Comparison of ENCODE assay signal across 1 cellular context in the genomic region with DNA sequence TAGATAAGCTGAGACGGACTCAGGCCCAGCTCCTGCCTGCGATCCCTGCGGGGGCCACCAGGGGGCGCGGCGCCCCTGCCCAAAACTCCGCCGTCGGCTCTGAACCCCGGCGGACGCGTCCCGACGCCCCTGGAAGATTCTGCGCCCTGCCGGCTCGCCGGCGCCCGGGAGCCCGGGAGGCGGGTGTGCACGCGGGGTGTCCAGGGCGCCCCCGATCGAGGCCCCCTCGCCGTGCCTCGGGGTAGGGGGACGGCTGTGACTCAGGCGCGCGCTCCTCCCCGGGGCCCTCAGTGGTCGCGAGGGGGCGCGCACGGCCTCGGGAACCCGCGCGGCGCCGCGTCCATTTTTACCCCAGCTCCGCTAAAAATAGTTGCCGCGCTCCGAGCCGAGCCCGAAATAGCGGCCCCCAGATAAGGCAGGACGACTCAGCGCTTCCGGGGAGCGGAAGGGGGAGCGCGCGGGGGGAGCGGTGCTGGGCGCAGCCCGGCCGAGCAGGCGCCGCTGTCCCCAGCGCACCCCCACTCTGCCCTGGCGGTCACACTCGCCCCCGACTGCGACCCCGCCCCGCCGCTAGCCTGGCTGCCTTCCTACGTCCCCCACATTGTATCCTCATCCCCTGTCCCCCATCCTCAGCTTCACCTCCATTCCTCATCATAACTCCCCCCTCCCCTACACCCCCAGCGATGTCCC.
A peak's percentile ranks its signal among the peaks of the same experiment; 100 is the strongest.
TF ChIP-seq lines count a peak whose summit lies in the region.

No MANE protein-coding gene starts in this region.

TF ChIP-seq in GM12878, 131 proteins besides CTCF, POLR2A, EP300 and RAD21 (continued from another document and continues in another):
- TF ChIP-seq, protein P1, sequence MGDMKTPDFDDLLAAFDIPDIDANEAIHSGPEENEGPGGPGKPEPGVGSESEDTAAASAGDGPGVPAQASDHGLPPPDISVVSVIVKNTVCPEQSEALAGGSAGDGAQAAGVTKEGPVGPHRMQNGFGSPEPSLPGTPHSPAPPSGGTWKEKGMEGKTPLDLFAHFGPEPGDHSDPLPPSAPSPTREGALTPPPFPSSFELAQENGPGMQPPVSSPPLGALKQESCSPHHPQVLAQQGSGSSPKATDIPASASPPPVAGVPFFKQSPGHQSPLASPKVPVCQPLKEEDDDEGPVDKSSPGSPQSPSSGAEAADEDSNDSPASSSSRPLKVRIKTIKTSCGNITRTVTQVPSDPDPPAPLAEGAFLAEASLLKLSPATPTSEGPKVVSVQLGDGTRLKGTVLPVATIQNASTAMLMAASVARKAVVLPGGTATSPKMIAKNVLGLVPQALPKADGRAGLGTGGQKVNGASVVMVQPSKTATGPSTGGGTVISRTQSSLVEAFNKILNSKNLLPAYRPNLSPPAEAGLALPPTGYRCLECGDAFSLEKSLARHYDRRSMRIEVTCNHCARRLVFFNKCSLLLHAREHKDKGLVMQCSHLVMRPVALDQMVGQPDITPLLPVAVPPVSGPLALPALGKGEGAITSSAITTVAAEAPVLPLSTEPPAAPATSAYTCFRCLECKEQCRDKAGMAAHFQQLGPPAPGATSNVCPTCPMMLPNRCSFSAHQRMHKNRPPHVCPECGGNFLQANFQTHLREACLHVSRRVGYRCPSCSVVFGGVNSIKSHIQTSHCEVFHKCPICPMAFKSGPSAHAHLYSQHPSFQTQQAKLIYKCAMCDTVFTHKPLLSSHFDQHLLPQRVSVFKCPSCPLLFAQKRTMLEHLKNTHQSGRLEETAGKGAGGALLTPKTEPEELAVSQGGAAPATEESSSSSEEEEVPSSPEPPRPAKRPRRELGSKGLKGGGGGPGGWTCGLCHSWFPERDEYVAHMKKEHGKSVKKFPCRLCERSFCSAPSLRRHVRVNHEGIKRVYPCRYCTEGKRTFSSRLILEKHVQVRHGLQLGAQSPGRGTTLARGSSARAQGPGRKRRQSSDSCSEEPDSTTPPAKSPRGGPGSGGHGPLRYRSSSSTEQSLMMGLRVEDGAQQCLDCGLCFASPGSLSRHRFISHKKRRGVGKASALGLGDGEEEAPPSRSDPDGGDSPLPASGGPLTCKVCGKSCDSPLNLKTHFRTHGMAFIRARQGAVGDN (IDR thresholded peaks at IDR 0.05): peak; percentile 78; the same call in 1 of the 2 replicates
- TF ChIP-seq RFX5 (IDR thresholded peaks at IDR 0.05; ENCODE audit: low read depth, low read length) (no peak), ATF7 (IDR thresholded peaks at IDR 0.05; ENCODE audit: low read depth) (no peak), REST (IDR thresholded peaks at IDR 0.05; ENCODE audit: low read depth, low read length) (no peak), NR2F1 (conservative IDR thresholded peaks at IDR 0.05) (peak; percentile 74), ZBTB33 (IDR thresholded peaks at IDR 0.05) (peak; percentile 56; the same call in 1 of the 2 replicates), CREB1 (IDR thresholded peaks at IDR 0.05; ENCODE audit: low read depth) (0 out of 2 replicates have a peak, but pooled peaks have one; percentile 42), SMARCA5 (IDR thresholded peaks at IDR 0.05) (peak; percentile 98), ZNF207 (IDR thresholded peaks at IDR 0.05; ENCODE audit: borderline replicate concordance) (peak; percentile 97), IRF5 (IDR thresholded peaks at IDR 0.05; ENCODE audit: borderline replicate concordance) (no peak), SREBF2 (IDR thresholded peaks at IDR 0.05; ENCODE audit: low read length) (no peak), SMAD1 (IDR thresholded peaks at IDR 0.05; ENCODE audit: low read depth, partially characterized antibody) (no peak), ZBED1 (IDR thresholded peaks at IDR 0.05; ENCODE audit: borderline replicate concordance) (no peak), BMI1 (IDR thresholded peaks at IDR 0.05; ENCODE audit: borderline replicate concordance) (no peak), ZBTB11 (CRISPR knock-in tag; IDR thresholded peaks at IDR 0.05) (no peak), POU2F2 (IDR thresholded peaks at IDR 0.05; ENCODE audit: borderline replicate concordance, low read depth, low read length) (peak; percentile 36; the same call in 1 of the 3 replicates), TAF1 (IDR thresholded peaks at IDR 0.05; ENCODE audit: borderline replicate concordance, low read depth, low read length) (no peak), JUND (IDR thresholded peaks at IDR 0.05; ENCODE audit: low read depth, low read length) (0 out of 2 replicates have a peak, but pooled peaks have one; percentile 7), SIN3A (IDR thresholded peaks at IDR 0.05; ENCODE audit: low read depth, low read length) (0 out of 2 replicates have a peak, but pooled peaks have one; percentile 32), PML (IDR thresholded peaks at IDR 0.05; ENCODE audit: low read length) (no peak), HDGF (IDR thresholded peaks at IDR 0.05) (no peak), GABPA (IDR thresholded peaks at IDR 0.05; ENCODE audit: low read depth) (peak; percentile 27; the same call in 1 of the 2 replicates), RELA (IDR thresholded peaks at IDR 0.05; ENCODE audit: borderline replicate concordance, partially characterized antibody) (peak; percentile 47), KDM1A (IDR thresholded peaks at IDR 0.05; ENCODE audit: borderline replicate concordance) (no peak), EED (IDR thresholded peaks at IDR 0.05; ENCODE audit: low read depth) (peak; percentile 21; the same call in 1 of the 2 replicates), HCFC1 (IDR thresholded peaks at IDR 0.05; ENCODE audit: low read length) (peak; percentile 11; the same call in 1 of the 2 replicates), KLF5 (IDR thresholded peaks at IDR 0.05; ENCODE audit: partially characterized antibody) (peak; percentile 89), ETV6 (conservative IDR thresholded peaks at IDR 0.05 in 1 of 2, IDR thresholded peaks at IDR 0.05 in 1 of 2; ENCODE audit: borderline replicate concordance in 1 of 2, low read depth in 1 of 2) (0 out of 4 replicates have a peak, but pooled peaks of 1 of the 2 experiments have one; percentile 16), SMAD5 (IDR thresholded peaks at IDR 0.05; ENCODE audit: low read depth) (no peak), PAX5 (IDR thresholded peaks at IDR 0.05; ENCODE audit: borderline replicate concordance, low read depth, low read length) (0 out of 2 replicates have a peak, but pooled peaks have one; percentile 49), SP1 (IDR thresholded peaks at IDR 0.05; ENCODE audit: low read depth, low read length) (no peak), SUZ12 (IDR thresholded peaks at IDR 0.05; ENCODE audit: unreplicated experiment) (no peak), DPF2 (IDR thresholded peaks at IDR 0.05) (peak; percentile 95), WRNIP1 (IDR thresholded peaks at IDR 0.05; ENCODE audit: borderline replicate concordance, low read depth, low read length) (no peak), SPI1 (IDR thresholded peaks at IDR 0.05; ENCODE audit: borderline replicate concordance, insufficient read depth, low read depth, low read length) (no peak), NR2C2 (IDR thresholded peaks at IDR 0.05; ENCODE audit: borderline replicate concordance, control insufficient read depth, insufficient read length, low read depth) (no peak), ZNF622 (IDR thresholded peaks at IDR 0.05) (no peak), RAD51 (IDR thresholded peaks at IDR 0.05) (no peak), YBX1 (IDR thresholded peaks at IDR 0.05) (no peak)
- TF ChIP-seq, protein P2, sequence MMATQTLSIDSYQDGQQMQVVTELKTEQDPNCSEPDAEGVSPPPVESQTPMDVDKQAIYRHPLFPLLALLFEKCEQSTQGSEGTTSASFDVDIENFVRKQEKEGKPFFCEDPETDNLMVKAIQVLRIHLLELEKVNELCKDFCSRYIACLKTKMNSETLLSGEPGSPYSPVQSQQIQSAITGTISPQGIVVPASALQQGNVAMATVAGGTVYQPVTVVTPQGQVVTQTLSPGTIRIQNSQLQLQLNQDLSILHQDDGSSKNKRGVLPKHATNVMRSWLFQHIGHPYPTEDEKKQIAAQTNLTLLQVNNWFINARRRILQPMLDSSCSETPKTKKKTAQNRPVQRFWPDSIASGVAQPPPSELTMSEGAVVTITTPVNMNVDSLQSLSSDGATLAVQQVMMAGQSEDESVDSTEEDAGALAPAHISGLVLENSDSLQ (IDR thresholded peaks at IDR 0.05): no peak
- TF ChIP-seq, protein P3, sequence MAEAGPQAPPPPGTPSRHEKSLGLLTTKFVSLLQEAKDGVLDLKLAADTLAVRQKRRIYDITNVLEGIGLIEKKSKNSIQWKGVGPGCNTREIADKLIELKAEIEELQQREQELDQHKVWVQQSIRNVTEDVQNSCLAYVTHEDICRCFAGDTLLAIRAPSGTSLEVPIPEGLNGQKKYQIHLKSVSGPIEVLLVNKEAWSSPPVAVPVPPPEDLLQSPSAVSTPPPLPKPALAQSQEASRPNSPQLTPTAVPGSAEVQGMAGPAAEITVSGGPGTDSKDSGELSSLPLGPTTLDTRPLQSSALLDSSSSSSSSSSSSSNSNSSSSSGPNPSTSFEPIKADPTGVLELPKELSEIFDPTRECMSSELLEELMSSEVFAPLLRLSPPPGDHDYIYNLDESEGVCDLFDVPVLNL (IDR thresholded peaks at IDR 0.05; ENCODE audit: low read depth, low read length): 0 out of 2 replicates have a peak, but pooled peaks have one; percentile 15
- TF ChIP-seq, protein P4, sequence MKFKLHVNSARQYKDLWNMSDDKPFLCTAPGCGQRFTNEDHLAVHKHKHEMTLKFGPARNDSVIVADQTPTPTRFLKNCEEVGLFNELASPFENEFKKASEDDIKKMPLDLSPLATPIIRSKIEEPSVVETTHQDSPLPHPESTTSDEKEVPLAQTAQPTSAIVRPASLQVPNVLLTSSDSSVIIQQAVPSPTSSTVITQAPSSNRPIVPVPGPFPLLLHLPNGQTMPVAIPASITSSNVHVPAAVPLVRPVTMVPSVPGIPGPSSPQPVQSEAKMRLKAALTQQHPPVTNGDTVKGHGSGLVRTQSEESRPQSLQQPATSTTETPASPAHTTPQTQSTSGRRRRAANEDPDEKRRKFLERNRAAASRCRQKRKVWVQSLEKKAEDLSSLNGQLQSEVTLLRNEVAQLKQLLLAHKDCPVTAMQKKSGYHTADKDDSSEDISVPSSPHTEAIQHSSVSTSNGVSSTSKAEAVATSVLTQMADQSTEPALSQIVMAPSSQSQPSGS (IDR thresholded peaks at IDR 0.05; ENCODE audit: low read length): no peak
